28 cellular contexts compared by ENCODE assay signal in the genomic region with DNA sequence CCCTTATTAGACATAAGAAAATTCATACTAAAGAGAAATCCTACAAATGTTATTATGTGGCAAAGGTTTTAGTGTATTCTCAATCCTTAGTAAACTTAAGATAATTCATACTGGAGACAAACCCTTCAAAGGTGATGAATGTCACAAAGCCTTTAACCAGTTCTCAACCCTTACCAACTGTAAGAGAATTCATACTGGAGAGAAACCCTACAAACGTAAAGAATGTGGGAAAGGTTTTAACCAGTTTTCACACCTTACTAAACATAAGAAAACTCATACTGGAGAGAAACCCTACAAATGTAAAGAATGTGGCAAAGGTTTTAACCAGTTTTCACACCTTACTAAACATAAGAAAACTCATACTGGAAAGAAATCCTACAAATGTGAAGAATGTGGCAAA.
"Had no signal": no experiment of that assay in that cellular context is flagged by ENCODE, and none has a peak within 500 bp of the region (broad histone marks: within the 10 kb centered on the region; RNA-seq: fewer than 3 reads in every experiment).

No MANE protein-coding gene starts in this region.

- DNase-seq: colonic mucosa; cortex of kidney; dermis blood vessel endothelial cell; dorsolateral prefrontal cortex; effector CD4-positive, alpha-beta T cell; effector CD8-positive, alpha-beta T cell; effector memory CD4-positive, alpha-beta T cell; effector memory CD8-positive, alpha-beta T cell; endodermal cell; erythroblast; esophagus squamous epithelium; foreskin fibroblast; foreskin keratinocyte; foreskin melanocyte; gastrocnemius medialis; glutamatergic neuron; head of caudate nucleus; heart left ventricle; heart right ventricle had no signal

- ATAC-seq: effector memory CD8-positive, alpha-beta T cell; esophagus mucosa; foreskin keratinocyte; gastrocnemius medialis; gastroesophageal sphincter; heart left ventricle; heart right ventricle had no signal

- H3K27ac ChIP-seq: colonic mucosa, coronary artery, dorsolateral prefrontal cortex, epithelial cell of prostate, esophagus muscularis mucosa, esophagus squamous epithelium, foreskin keratinocyte, gastrocnemius medialis, gastroesophageal sphincter, heart left ventricle, heart right ventricle, hepatocyte had no signal

- H2AFZ ChIP-seq: hepatocyte had no signal

- H3K4me1 ChIP-seq: colonic mucosa, esophagus squamous epithelium, foreskin keratinocyte, gastrocnemius medialis, gastroesophageal sphincter, heart left ventricle, heart right ventricle had no signal

- H3K4me2 ChIP-seq: hepatocyte had no signal

- FAIRE-seq: endometrium, endothelial cell of umbilical vein, frontal cortex had no signal

- H3K9me3 ChIP-seq: colonic mucosa, gastrocnemius medialis had no signal

- H3K36me3 ChIP-seq: colonic mucosa, esophagus muscularis mucosa, esophagus squamous epithelium, gastrocnemius medialis, gastroesophageal sphincter, heart left ventricle, heart right ventricle had no signal

- H3K4me3 ChIP-seq: colonic mucosa, coronary artery, dorsolateral prefrontal cortex, esophagus muscularis mucosa, esophagus squamous epithelium, gastrocnemius medialis, gastroesophageal sphincter, heart left ventricle, heart right ventricle, hepatocyte had no signal

- H3K79me2 ChIP-seq: hepatocyte had no signal

- H3K27me3 ChIP-seq: colonic mucosa, dorsolateral prefrontal cortex, esophagus muscularis mucosa, esophagus squamous epithelium, foreskin keratinocyte, gastrocnemius medialis, gastroesophageal sphincter, heart left ventricle, heart right ventricle, hepatocyte had no signal
